Comparison of ENCODE assay signal across 18 cellular contexts in the genomic region with DNA sequence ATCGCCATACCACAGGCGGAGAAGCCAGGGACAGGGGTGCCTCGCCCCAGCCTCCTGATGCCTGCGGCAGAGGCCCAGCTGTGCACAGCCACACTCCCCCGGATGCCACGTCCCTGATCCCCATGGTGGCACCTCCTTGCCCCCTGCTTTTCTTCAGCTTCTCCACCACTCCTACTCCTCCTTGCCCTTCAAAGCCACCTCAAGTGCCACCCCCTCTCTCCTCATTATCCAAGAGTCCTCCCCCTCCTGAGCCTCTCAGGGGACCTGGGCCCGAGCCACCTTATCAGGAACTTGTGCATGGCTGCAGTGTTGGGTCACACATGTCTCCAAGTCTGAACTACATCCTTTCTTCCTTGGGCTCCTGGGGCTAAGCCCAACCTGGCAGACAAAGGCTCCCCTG.
"Had no signal": no experiment of that assay in that cellular context is flagged by ENCODE, and none has a peak within 500 bp of the region (broad histone marks: within the 10 kb centered on the region; RNA-seq: fewer than 3 reads in every experiment).

No MANE protein-coding gene starts in this region.

- H3K79me2 ChIP-seq: parathyroid adenoma had no signal

- H3K36me3 ChIP-seq: gastroesophageal sphincter, heart right ventricle, left ventricle myocardium inferior, neutrophil, tibial artery had no signal

- H3K9me3 ChIP-seq: gastroesophageal sphincter, heart right ventricle, left ventricle myocardium inferior, neutrophil, tibial artery had no signal

- H3K36me3 Mint-ChIP-seq: activated naive CD4-positive, alpha-beta T cell treated with anti-CD3 and anti-CD28 coated beads, Interleukin-2, amount 50 U/mL, for 72 hours had no signal

- ATAC-seq: activated naive CD4-positive, alpha-beta T cell treated with anti-CD3 and anti-CD28 coated beads, Interleukin-2, amount 50 U/mL, for 72 hours; esophagus mucosa; gastroesophageal sphincter; stimulated activated naive CD8-positive, alpha-beta T cell treated with anti-CD3 and anti-CD28 coated beads, Interleukin-15, Interleukin-2, amounts not matched to agents 100 U/mL and 50 U/mL, for 24 hours had no signal

- H2AFZ ChIP-seq: parathyroid adenoma had no signal

- H3K27ac ChIP-seq: gastroesophageal sphincter, neutrophil, parathyroid adenoma, tibial artery had no signal

- FAIRE-seq: TTC549 had no signal

- H3K9me3 Mint-ChIP-seq: activated naive CD4-positive, alpha-beta T cell treated with anti-CD3 and anti-CD28 coated beads, Interleukin-2, amount 50 U/mL, for 72 hours; dendritic cell treated with granulocyte-macrophage colony-stimulating factor and Interleukin-4, amounts not matched to agents 40 ng/mL and 50 ng/mL, for 4 days; T-helper 2 cell treated with Interferon-gamma antibody and Interleukin-4, amounts not matched to agents 5 μg/mL and 100 μg/mL, for 36 hours had no signal

- H3K4me3 Mint-ChIP-seq: dendritic cell treated with granulocyte-macrophage colony-stimulating factor and Interleukin-4, amounts not matched to agents 40 ng/mL and 50 ng/mL, for 4 days; T-helper 2 cell treated with Interferon-gamma antibody and Interleukin-4, amounts not matched to agents 5 μg/mL and 100 μg/mL, for 36 hours had no signal

- H3K4me3 ChIP-seq: gastroesophageal sphincter, heart right ventricle, left ventricle myocardium inferior, tibial artery had no signal

- H3K9ac ChIP-seq: parathyroid adenoma had no signal

- H3K27ac Mint-ChIP-seq: activated naive CD4-positive, alpha-beta T cell treated with anti-CD3 and anti-CD28 coated beads, Interleukin-2, amount 50 U/mL, for 72 hours; dendritic cell treated with granulocyte-macrophage colony-stimulating factor and Interleukin-4, amounts not matched to agents 40 ng/mL and 50 ng/mL, for 4 days; T-helper 2 cell treated with Interferon-gamma antibody and Interleukin-4, amounts not matched to agents 5 μg/mL and 100 μg/mL, for 36 hours had no signal

- DNase-seq: activated CD4-positive, alpha-beta T cell treated with anti-CD3 and anti-CD28 coated beads, Interleukin-2, amount 50 U/mL, for 48 hours; activated gamma-delta T cell treated with Interleukin-2 at 50 U/mL for 16 hours; effector CD8-positive, alpha-beta T cell; heart right ventricle; left ventricle myocardium inferior; mammary epithelial cell; stimulated activated CD4-positive, alpha-beta T cell treated with anti-CD3 and anti-CD28 coated beads, Interleukin-12 subunit alpha, Interleukin-12 subunit beta, amount 100 ng/mL, for 4 hours; stimulated activated CD4-positive, alpha-beta T cell treated with anti-CD3 and anti-CD28 coated beads, Interleukin-1b, Interleukin-23, amount 100 ng/mL, for 48 hours; stimulated activated naive CD8-positive, alpha-beta T cell treated with anti-CD3 and anti-CD28 coated beads, Interleukin-15, Interleukin-2, amounts not matched to agents 100 U/mL and 50 U/mL, for 24 hours had no signal

- H3K27me3 ChIP-seq: gastroesophageal sphincter had no signal
